ENCODE assay signal across 1 cellular context in genomic region chr1:161718559-161719324, GRCh38.
A peak's percentile ranks its signal among the peaks of the same experiment; 100 is the strongest.
TF ChIP-seq lines count a peak whose summit lies in the region.

No MANE protein-coding gene starts in this region.

TF ChIP-seq in GM12878, 131 proteins besides CTCF, POLR2A, EP300 and RAD21 (continued from another document and continues in another):
- TF ChIP-seq SUPT20H (IDR thresholded peaks at IDR 0.05; ENCODE audit: borderline replicate concordance, control insufficient read depth, low read depth, low read length) (no peak), SREBF2 (IDR thresholded peaks at IDR 0.05; ENCODE audit: low read length) (no peak), IRF3 (IDR thresholded peaks at IDR 0.05) (no peak), SIN3A (IDR thresholded peaks at IDR 0.05; ENCODE audit: low read depth, low read length) (no peak), RBBP5 (conservative IDR thresholded peaks at IDR 0.05) (no peak), MYB (IDR thresholded peaks at IDR 0.05; ENCODE audit: borderline replicate concordance, low read depth, low read length) (no peak), SRF (IDR thresholded peaks at IDR 0.05; ENCODE audit: low read depth in 2 of 2, low read length in 2 of 2) (no peak), ZNF687 (IDR thresholded peaks at IDR 0.05) (no peak), RB1 (IDR thresholded peaks at IDR 0.05; ENCODE audit: borderline replicate concordance) (no peak), NBN (IDR thresholded peaks at IDR 0.05) (no peak; the same call in none of the 2 replicates), SPI1 (IDR thresholded peaks at IDR 0.05; ENCODE audit: borderline replicate concordance, insufficient read depth, low read depth, low read length) (peak; percentile 99), SIX5 (IDR thresholded peaks at IDR 0.05; ENCODE audit: low read depth, low read length, severe bottlenecking) (no peak), ESRRA (IDR thresholded peaks at IDR 0.05; ENCODE audit: low read length) (no peak), IKZF1 (conservative IDR thresholded peaks at IDR 0.05) (peak; percentile 92), FOS (IDR thresholded peaks at IDR 0.05; ENCODE audit: borderline replicate concordance, extremely low read depth, insufficient read length) (no peak), SMAD1 (IDR thresholded peaks at IDR 0.05; ENCODE audit: low read depth, partially characterized antibody) (no peak), TCF7 (IDR thresholded peaks at IDR 0.05; ENCODE audit: borderline replicate concordance) (no peak), BHLHE40 (IDR thresholded peaks at IDR 0.05; ENCODE audit: borderline replicate concordance in 1 of 2, low read depth in 2 of 2, low read length in 1 of 2) (peak; percentile 85 to 91), USF2 (IDR thresholded peaks at IDR 0.05; ENCODE audit: borderline replicate concordance, low read depth, low read length) (no peak), STAT3 (IDR thresholded peaks at IDR 0.05; ENCODE audit: low read depth, low read length) (no peak), SREBF1 (IDR thresholded peaks at IDR 0.05; ENCODE audit: low read length) (no peak), ATF3 (IDR thresholded peaks at IDR 0.05; ENCODE audit: borderline replicate concordance, extremely low read depth, low read depth, low read length) (no peak), EED (IDR thresholded peaks at IDR 0.05; ENCODE audit: low read depth) (peak; percentile 90), BCL3 (IDR thresholded peaks at IDR 0.05; ENCODE audit: borderline replicate concordance, insufficient read depth, low read depth, low read length, poor library complexity, severe bottlenecking) (peak; percentile 19), RAD51 (IDR thresholded peaks at IDR 0.05) (no peak), RELA (IDR thresholded peaks at IDR 0.05; ENCODE audit: borderline replicate concordance, partially characterized antibody) (no peak), PKNOX1 (IDR thresholded peaks at IDR 0.05) (peak; percentile 39), RUNX3 (IDR thresholded peaks at IDR 0.05; ENCODE audit: low read length) (peak; percentile 52), USF1 (IDR thresholded peaks at IDR 0.05; ENCODE audit: borderline replicate concordance, extremely low read length, insufficient read depth, low read depth, low read length) (no peak), MXI1 (IDR thresholded peaks at IDR 0.05; ENCODE audit: low read depth, low read length) (peak; percentile 22; the same call in 1 of the 2 replicates), PRDM15 (CRISPR knock-in tag; IDR thresholded peaks at IDR 0.05) (no peak), CBX3 (IDR thresholded peaks at IDR 0.05; ENCODE audit: borderline replicate concordance, low read depth) (no peak), ZBTB33 (IDR thresholded peaks at IDR 0.05) (no peak), ZBTB11 (CRISPR knock-in tag; IDR thresholded peaks at IDR 0.05) (no peak), MAX (IDR thresholded peaks at IDR 0.05; ENCODE audit: low read depth, low read length) (no peak), ZZZ3 (IDR thresholded peaks at IDR 0.05; ENCODE audit: control insufficient read depth, insufficient read length, low read depth) (no peak), TARDBP (IDR thresholded peaks at IDR 0.05; ENCODE audit: borderline replicate concordance) (no peak), CREM (IDR thresholded peaks at IDR 0.05; ENCODE audit: low read depth) (peak; percentile 59; the same call in 1 of the 2 replicates), HDGF (IDR thresholded peaks at IDR 0.05) (no peak), NR2F1 (conservative IDR thresholded peaks at IDR 0.05) (peak; percentile 52; the same call in 1 of the 2 replicates), TCF12 (IDR thresholded peaks at IDR 0.05; ENCODE audit: low read depth, low read length) (no peak), TAF1 (IDR thresholded peaks at IDR 0.05; ENCODE audit: borderline replicate concordance, low read depth, low read length) (no peak), LARP7 (IDR thresholded peaks at IDR 0.05) (no peak)
